In genomic region chr2:146221826-146222225, GRCh38 we compare ENCODE assay signal across 23 cellular contexts.
"Had no signal": no experiment of that assay in that cellular context is flagged by ENCODE, and none has a peak within 500 bp of the region (broad histone marks: within the 10 kb centered on the region; RNA-seq: fewer than 3 reads in every experiment).

No MANE protein-coding gene starts in this region.

- H3K27ac Mint-ChIP-seq: immature natural killer cell, mesothelial cell of epicardium, naive B cell had no signal

- H3K27me3 Mint-ChIP-seq: naive B cell had no signal

- ATAC-seq: foreskin keratinocyte, gastroesophageal sphincter, heart left ventricle, left cardiac atrium, lower lobe of right lung, mucosa of descending colon had no signal

- H3K27me3 ChIP-seq: dorsolateral prefrontal cortex, esophagus muscularis mucosa, foreskin keratinocyte, gastroesophageal sphincter, heart left ventricle, hepatocyte had no signal

- FAIRE-seq: colon, endothelial cell of umbilical vein, frontal cortex, keratinocyte had no signal

- H3K4me1 ChIP-seq: esophagus muscularis mucosa, foreskin keratinocyte, gastroesophageal sphincter, heart left ventricle, left ventricle myocardium inferior, lower lobe of right lung had no signal

- H3K9me3 ChIP-seq: esophagus muscularis mucosa, gastroesophageal sphincter, lower lobe of right lung, mucosa of descending colon had no signal

- H3K4me3 Mint-ChIP-seq: immature natural killer cell, mesothelial cell of epicardium, naive B cell had no signal

- H3K4me3 ChIP-seq: coronary artery, dorsolateral prefrontal cortex, esophagus muscularis mucosa, gastroesophageal sphincter, heart left ventricle, hepatocyte, left ventricle myocardium inferior, lower lobe of right lung, mucosa of descending colon had no signal

- DNase-seq: dermis blood vessel endothelial cell; dorsolateral prefrontal cortex; effector CD4-positive, alpha-beta T cell; effector memory CD4-positive, alpha-beta T cell; foreskin keratinocyte; heart left ventricle; hypothalamus; immature natural killer cell; left cardiac atrium; left ventricle myocardium inferior; lower lobe of right lung; mesenchymal stem cell; mucosa of descending colon; naive B cell had no signal

- H3K36me3 ChIP-seq: esophagus muscularis mucosa, gastroesophageal sphincter, heart left ventricle, left ventricle myocardium inferior, lower lobe of right lung had no signal

- H3K4me1 Mint-ChIP-seq: immature natural killer cell, naive B cell had no signal

- H3K27ac ChIP-seq: coronary artery, dorsolateral prefrontal cortex, esophagus muscularis mucosa, foreskin keratinocyte, gastroesophageal sphincter, heart left ventricle, hepatocyte, left ventricle myocardium inferior, lower lobe of right lung had no signal

- H3K36me3 Mint-ChIP-seq: immature natural killer cell, mesothelial cell of epicardium, naive B cell had no signal
